21 cellular contexts compared by ENCODE assay signal in genomic region chr20:34534391-34535165, GRCh38.
"Had no signal": no experiment of that assay in that cellular context is flagged by ENCODE, and none has a peak within 500 bp of the region (broad histone marks: within the 10 kb centered on the region; RNA-seq: fewer than 3 reads in every experiment).

No MANE protein-coding gene starts in this region.

- H3K9me3 ChIP-seq: heart left ventricle, lower lobe of right lung, neutrophil, SJSA1, thoracic aorta had no signal

- H3K27ac ChIP-seq: epithelial cell of prostate, heart left ventricle, lower lobe of right lung, neutrophil, SJSA1, thoracic aorta had no signal

- H3K27ac Mint-ChIP-seq: activated naive CD8-positive, alpha-beta T cell; stimulated activated naive CD8-positive, alpha-beta T cell treated with anti-CD3 and anti-CD28 coated beads, Interleukin-15, amount 100 ng/mL, for 72 hours; T-helper 2 cell treated with Interferon-gamma antibody and Interleukin-4, amounts not matched to agents 5 μg/mL and 100 μg/mL, for 36 hours had no signal

- H3K4me3 Mint-ChIP-seq: activated naive CD8-positive, alpha-beta T cell; brain; effector memory CD8-positive, alpha-beta T cell; naive B cell; stimulated activated naive CD8-positive, alpha-beta T cell treated with anti-CD3 and anti-CD28 coated beads, Interleukin-15, amount 100 ng/mL, for 72 hours; T-helper 2 cell treated with Interferon-gamma antibody and Interleukin-4, amounts not matched to agents 5 μg/mL and 100 μg/mL, for 36 hours had no signal

- DNase-seq: activated CD4-positive, alpha-beta T cell treated with anti-CD3 and anti-CD28 coated beads, Interleukin-2, amount 50 U/mL, for 4 hours; activated gamma-delta T cell treated with Interleukin-2 at 50 U/mL for 16 hours; amniotic stem cell; effector memory CD8-positive, alpha-beta T cell; foreskin melanocyte; midbrain; naive B cell; retina; stimulated activated CD4-positive, alpha-beta T cell treated with anti-CD3 and anti-CD28 coated beads, Interleukin-4, amount 100 ng/mL, for 24 hours; stimulated activated naive CD8-positive, alpha-beta T cell treated with anti-CD3 and anti-CD28 coated beads, Interleukin-15, amount 100 ng/mL, for 72 hours had no signal

- ATAC-seq: activated CD4-positive, CD25-positive, alpha-beta regulatory T cell treated with anti-CD3 and anti-CD28 coated beads, Interleukin-2, amount 50 U/mL, for 24 hours; effector memory CD8-positive, alpha-beta T cell; heart left ventricle; left colon; lower lobe of right lung; stimulated activated naive CD8-positive, alpha-beta T cell treated with anti-CD3 and anti-CD28 coated beads, Interleukin-15, amount 100 ng/mL, for 72 hours had no signal

- H3K4me1 Mint-ChIP-seq: stimulated activated naive CD8-positive, alpha-beta T cell treated with anti-CD3 and anti-CD28 coated beads, Interleukin-15, amount 100 ng/mL, for 72 hours had no signal

- H3K4me3 ChIP-seq: heart left ventricle, lower lobe of right lung, SJSA1, thoracic aorta had no signal

- H3K9me3 Mint-ChIP-seq: brain; effector memory CD8-positive, alpha-beta T cell; naive B cell; stimulated activated naive CD8-positive, alpha-beta T cell treated with anti-CD3 and anti-CD28 coated beads, Interleukin-15, amount 100 ng/mL, for 72 hours; T-helper 2 cell treated with Interferon-gamma antibody and Interleukin-4, amounts not matched to agents 5 μg/mL and 100 μg/mL, for 36 hours had no signal

- H3K27me3 ChIP-seq: heart left ventricle, neutrophil, SJSA1 had no signal

- H3K27me3 Mint-ChIP-seq: activated naive CD8-positive, alpha-beta T cell; brain; effector memory CD8-positive, alpha-beta T cell; naive B cell; stimulated activated naive CD8-positive, alpha-beta T cell treated with anti-CD3 and anti-CD28 coated beads, Interleukin-15, amount 100 ng/mL, for 72 hours had no signal
